ENCODE assay signal across 8 cellular contexts in genomic region chr5:38846379-38846967, GRCh38. TPM values are rescaled to one million over a fixed set of nuclear protein-coding genes. Genes with fewer than 3 reads are reported as not detected.
DNase-seq lines count a peak whose midpoint lies in the region; ATAC-seq, FAIRE-seq and TF ChIP-seq lines count a peak whose summit lies in the region.

No MANE protein-coding gene starts in this region.

- H3K9ac ChIP-seq in K562 (ENCODE audit: insufficient read depth in 1 of 2, low read depth in 2 of 2, low read length in 2 of 2), result peak overlapping the region in 1 of 2 experiments; percentile 45; a peak in 1 of 4 replicates

- H3K36me3 Mint-ChIP-seq in T-helper 1 cell treated with Interleukin-12 subunit alpha and Interleukin-12 subunit beta and Interleukin-4 antibody, amounts not matched to agents 30 μg/mL and 1 μg/mL, for 36 hours (ENCODE audit: low read depth), result no peaks in the 10 kb centered on the region

- TF ChIP-seq CTCF in K562 (IDR thresholded peaks at IDR 0.05 in 2 of 3, conservative IDR thresholded peaks at IDR 0.05 in 1 of 3; ENCODE audit: insufficient read depth in 2 of 3, low read depth in 1 of 3, low read length in 3 of 3) (no peak), left lung (IDR thresholded peaks at IDR 0.05) (no peak), testis (IDR thresholded peaks at IDR 0.05) (no peak)

- H3K36me3 ChIP-seq in K562 (ENCODE audit: control insufficient read depth, insufficient read depth, low read length) (no peaks in the 10 kb centered on the region), left lung (peaks cover 0 to 4% of the 10 kb centered on the region in 2 donors), testis (ENCODE audit: low read depth, missing control alignments) (no peaks in the 10 kb centered on the region)

- H3K27me3 Mint-ChIP-seq in T-helper 1 cell treated with Interleukin-12 subunit alpha and Interleukin-12 subunit beta and Interleukin-4 antibody, amounts not matched to agents 30 μg/mL and 1 μg/mL, for 36 hours (ENCODE audit: low read depth), result peaks cover 58% of the 10 kb centered on the region

- H3K79me2 ChIP-seq in K562 (ENCODE audit: control insufficient read depth, insufficient read depth, low read length), result no peaks in the 10 kb centered on the region

- peak overlapping the region; percentile 71 for H3K4me2 ChIP-seq in K562 (ENCODE audit: insufficient read depth, low read length)

- H3K9me1 ChIP-seq in K562 (ENCODE audit: control insufficient read depth, insufficient read depth, low read length), result no peaks in the 10 kb centered on the region

- intact Hi-C loops in K562 (cut with micrococcal nuclease) (loop anchor here (5.0 to 10.0 kb wide), 2 partner anchors 76 to 228 kb away; partner anchors contain the start of gene RICTOR), left lung (cut with DNase I) (no loop called here), testis (cut with DNase I; ENCODE audit: low total_unique reads) (no loop called here)

- POLR2A ChIA-PET in K562 (lab: Yijun Ruan, JAX), result interaction anchor here (1.1 to 1.5 kb wide), 2 partner anchors 13 to 34 kb away, joined by 3 to 4 read pairs; no protein-coding TSS in a partner anchor

- H3K4me1 Mint-ChIP-seq in T-helper 1 cell treated with Interleukin-12 subunit alpha and Interleukin-12 subunit beta and Interleukin-4 antibody, amounts not matched to agents 30 μg/mL and 1 μg/mL, for 36 hours (ENCODE audit: low read depth), result peaks cover 5% of the 10 kb centered on the region

- H3K4me1 ChIP-seq in K562 (replicated peaks in 1 of 2; ENCODE audit: control insufficient read depth in 2 of 2, insufficient read depth in 2 of 2, low read length in 2 of 2) (peaks cover 0 to 11% of the 10 kb centered on the region in 2 experiments; a peak in 2 of 5 replicates), left lung (peaks cover 19 to 35% of the 10 kb centered on the region in 2 donors), testis (no peaks in the 10 kb centered on the region)

- H3K4me3 ChIP-seq in K562 (peak overlapping the region; percentile 40; the same call in 1 of the 2 replicates), left lung (peak overlapping the region; percentile 70 to 79), testis (peak overlapping the region; percentile 75 to 78)

- FAIRE-seq in K562 (lab: Jason Lieb, UNC), result no peak

- no peak overlapping the region for H3K27ac ChIP-seq in K562 (ENCODE audit: extremely low read depth, low read depth, low read length)
- peak overlapping the region; percentile 93 to 96 for H3K27ac ChIP-seq in left lung
- H3K27ac ChIP-seq in testis, result peak overlapping the region; percentile 78 to 88

- DNase-seq in T-helper 1 cell (no peak), K562 (ENCODE audit: extremely low read depth in 1 of 4, low spot score in 3 of 4) (no peak), left lung (peak in 1 of 2 donors; percentile 70), testis (no peak), occipital lobe (lab: John Stamatoyannopoulos, UW) (no peak), KG1 (lab: John Stamatoyannopoulos, UW) (no peak)

- H3K9me3 ChIP-seq in K562 (replicated peaks; ENCODE audit: control insufficient read depth, insufficient read depth, low read depth, low read length), result no peaks in the 10 kb centered on the region
- H3K9me3 ChIP-seq in left lung, result no peaks in the 10 kb centered on the region
- no peaks in the 10 kb centered on the region for H3K9me3 ChIP-seq in testis

- WGBS in K562 (ENCODE audit: insufficient coverage, low coverage, missing lambda C conversion rate), result 26% methylated on average over 20 of the region's 22 CpGs
- 11 to 16% methylated on average over 12 to 22 of the region's 22 CpGs for WGBS in testis, 2 donors

- H4K20me1 ChIP-seq in K562 (replicated peaks; ENCODE audit: control insufficient read depth, insufficient read depth, low read length), result no peaks in the 10 kb centered on the region

- in situ Hi-C loops in K562 (cut with MboI), result no loop called here

- BruUV-seq in K562 (replicated peaks; lab: Mats Ljungman, UMichigan), result no TSS peak

- peak overlapping the region; percentile 36; the same call in 1 of the 2 replicates for H2AFZ ChIP-seq in K562 (ENCODE audit: low read depth, low read length)

- no peak overlapping the region for H3K27ac Mint-ChIP-seq in T-helper 1 cell treated with Interleukin-12 subunit alpha and Interleukin-12 subunit beta and Interleukin-4 antibody, amounts not matched to agents 30 μg/mL and 1 μg/mL, for 36 hours

- no peak for TF ChIP-seq EP300 in K562 (IDR thresholded peaks at IDR 0.05; ENCODE audit: low read length)

- H3K4me3 Mint-ChIP-seq in T-helper 1 cell treated with Interleukin-12 subunit alpha and Interleukin-12 subunit beta and Interleukin-4 antibody, amounts not matched to agents 30 μg/mL and 1 μg/mL, for 36 hours, result peak overlapping the region; percentile 79

- ATAC-seq in K562, result no peak
- ATAC-seq in left lung, result peak; percentile 39
- no peak for ATAC-seq in GM18505 (IDR thresholded peaks at IDR 0.05; ENCODE audit: unreplicated experiment)

- TF ChIP-seq POLR2A in K562 (conservative IDR thresholded peaks at IDR 0.05), result no peak
- no peak for TF ChIP-seq POLR2A in testis (IDR thresholded peaks at IDR 0.05)
- no peak for TF ChIP-seq POLR2A in GM18505 (IDR thresholded peaks at IDR 0.05; ENCODE audit: borderline replicate concordance, extremely low read depth, insufficient read depth, insufficient read length)

- TF ChIP-seq RAD21 in K562 (CRISPR knock-in tag; conservative IDR thresholded peaks at IDR 0.05 in 1 of 2, IDR thresholded peaks at IDR 0.05 in 1 of 2), result no peak

- CTCF ChIA-PET in K562 (lab: Yijun Ruan, JAX; ENCODE audit: low intra/inter-chr PET ratio), result no interaction called here

- H3K27me3 ChIP-seq in K562 (ENCODE audit: control insufficient read depth in 2 of 2, insufficient read depth in 2 of 2, low read length in 2 of 2), result peaks cover 18 to 22% of the 10 kb centered on the region in 2 experiments
- peaks cover 0 to 55% of the 10 kb centered on the region in 2 donors for H3K27me3 ChIP-seq in left lung
- H3K27me3 ChIP-seq in testis, result no peaks in the 10 kb centered on the region

- no peaks in the 10 kb centered on the region for H3K9me3 Mint-ChIP-seq in T-helper 1 cell treated with Interleukin-12 subunit alpha and Interleukin-12 subunit beta and Interleukin-4 antibody, amounts not matched to agents 30 μg/mL and 1 μg/mL, for 36 hours

TF ChIP-seq in K562, 482 proteins besides CTCF, POLR2A, EP300 and RAD21 (continues in another document):
- no peak for TF ChIP-seq MCM3 (IDR thresholded peaks at IDR 0.05)
- TF ChIP-seq THRAP3 (IDR thresholded peaks at IDR 0.05; ENCODE audit: borderline replicate concordance), result no peak
- TF ChIP-seq ASH1L (IDR thresholded peaks at IDR 0.05; ENCODE audit: borderline replicate concordance, low read depth, partially characterized antibody), result no peak
- TF ChIP-seq BCOR (IDR thresholded peaks at IDR 0.05), result no peak
- no peak for TF ChIP-seq NR2C2 (CRISPR knock-in tag; IDR thresholded peaks at IDR 0.05)
- no peak for TF ChIP-seq NR2C2 (tag; IDR thresholded peaks at IDR 0.05)
- TF ChIP-seq PATZ1 (CRISPR knock-in tag; IDR thresholded peaks at IDR 0.05; ENCODE audit: borderline replicate concordance), result no peak
- no peak for TF ChIP-seq NFYB (IDR thresholded peaks at IDR 0.05; ENCODE audit: extremely low read depth, insufficient read length)
- TF ChIP-seq NFXL1 (CRISPR knock-in tag; IDR thresholded peaks at IDR 0.05), result no peak

RNA-seq across cellular contexts. Expression of gene OSMR, which starts 0.7 kb away (rescaled TPM):
- total RNA-seq in K562 (2011; cell fraction: chromatin; rRNA removed; ENCODE audit: low replicate concordance), result 1.5 TPM in 2 replicates
- total RNA-seq in K562 (2011; cell fraction: nucleolus; rRNA removed), result 0.13 and 0.67 TPM in 2 replicates
- 1.6 TPM in 2 replicates for total RNA-seq in K562 (2011; cell fraction: nucleoplasm; rRNA removed)
- total RNA-seq in K562 (2014; rRNA removed) (0.18 and 0.24 TPM in 2 replicates), K562 (2014; rRNA removed; fragmentation: Illumina TruSeq; extraction: Trizol) (0.69 and 0.83 TPM in 2 replicates), K562 (2015; rRNA removed; fragmentation: Illumina TruSeq; extraction: Trizol) (0.94 and 1.1 TPM in 2 replicates), K562 (2021) (0.92 and 1.2 TPM in 2 replicates), left lung (100 to 1,000 TPM in 1 of 2 donors, 10 to 100 TPM in 1; 87.8 to 103 TPM), testis (10 to 100 TPM; 13.5 to 18.3 TPM), occipital lobe (2.0 TPM)
- polyA plus RNA-seq in K562 (2011; rRNA removed) (0.14 and 1.7 TPM in 2 replicates), K562 (2014; fragmentation: Illumina TruSeq; extraction: Trizol) (1.5 and 1.7 TPM in 2 replicates), K562 (2014; fragmentation: Nextera tagmentation; extraction: Ambion mirVana) (under 1 TPM; 0.28 to 0.34 TPM), K562 (2014; rRNA removed) (0.53 and 1.1 TPM in 2 replicates), testis (ENCODE audit: insufficient read depth, low read depth, low replicate concordance) (12.9 TPM)
- 0.10 and 0.70 TPM in 2 replicates for polyA plus RNA-seq in K562 (2011; cell fraction: cytosol; rRNA removed)
- polyA plus RNA-seq in K562 (2011; cell fraction: nucleus; rRNA removed), result 0.18 and 1.4 TPM in 2 replicates
- polyA plus RNA-seq in K562 (2012), result 2.3 and 3.3 TPM in 2 replicates
- 0.24 and 1.3 TPM in 2 replicates for polyA minus RNA-seq in K562 (2011; rRNA and poly(A)+ RNA removed)
- 0.46 and 1.2 TPM in 2 replicates for polyA minus RNA-seq in K562 (2011; cell fraction: cytosol; rRNA and poly(A)+ RNA removed)
- 0.44 and 0.81 TPM in 2 replicates for polyA minus RNA-seq in K562 (2011; cell fraction: nucleus; rRNA and poly(A)+ RNA removed)

Comparison
In these comparisons a context has a peak if more than half of its experiments do, and no peak if none do; other contexts are left out.
1. RNA of gene OSMR, which starts 0.7 kb away (total RNA-seq): 87.8 to 103 TPM in left lung; 13.5 to 18.3 TPM in testis, 2.0 TPM in occipital lobe (single experiment) and 0.13 to 1.6 TPM in K562; every median in the first group is over 4 times any median in the second.
2. Peak in every context shown above with its lines, with median percentiles within 50 percentile points of each other: H3K4me3 ChIP-seq.